ENCODE assay signal across 20 cellular contexts in the genomic region with DNA sequence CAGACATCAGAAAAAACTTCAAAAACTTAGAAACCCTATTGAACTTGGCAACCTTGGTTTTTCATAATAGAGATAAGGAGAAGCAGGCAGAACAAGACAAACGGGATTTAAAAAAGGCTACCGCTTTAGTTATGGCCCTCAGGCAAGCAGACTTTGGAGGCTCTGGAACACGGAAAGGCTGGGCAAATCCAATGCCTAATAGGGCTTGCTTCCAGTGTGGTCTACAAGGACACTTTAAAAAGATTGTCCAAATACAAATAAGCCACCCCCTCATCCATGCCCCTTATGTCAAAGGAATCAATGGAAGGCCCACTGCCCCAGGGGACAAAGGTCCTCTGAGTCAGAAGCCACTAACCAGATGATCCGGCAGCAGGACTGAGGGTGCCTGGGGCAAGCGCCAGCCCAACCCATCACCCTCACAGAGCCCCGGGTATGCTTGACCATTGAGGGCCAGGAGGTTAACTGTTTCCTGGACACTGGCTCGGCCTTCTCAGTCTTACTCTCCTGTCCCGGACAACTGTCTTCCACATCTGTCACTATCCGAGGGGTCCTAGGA.
DNase-seq lines count a peak whose midpoint lies in the region; ATAC-seq, FAIRE-seq and TF ChIP-seq lines count a peak whose summit lies in the region.
"Had no signal": no experiment of that assay in that cellular context is flagged by ENCODE, and none has a peak within 500 bp of the region (broad histone marks: within the 10 kb centered on the region; RNA-seq: fewer than 3 reads in every experiment).

No MANE protein-coding gene starts in this region.

- CTCF ChIA-PET in CD8-positive, alpha-beta T cell (lab: Charles Lee) = no interaction called here

- H3K36me3 ChIP-seq in BE2C (peaks cover 8% of the 10 kb centered on the region; the same call in 1 of the 2 replicates), pancreas (no peaks in the 10 kb centered on the region)
- no peaks in the 10 kb centered on the region for H3K36me3 ChIP-seq in CD8-positive, alpha-beta T cell (ENCODE audit: insufficient read depth, low read length)

- no peak overlapping the region for H3K4me3 ChIP-seq in BE2C (ENCODE audit: low read depth, low read length)
- H3K4me3 ChIP-seq in pancreas = no peak overlapping the region
- H3K4me3 ChIP-seq in CD8-positive, alpha-beta T cell (ENCODE audit: low read depth, low read length) = no peak overlapping the region
- H3K4me3 ChIP-seq: A549 had no signal

- H3K9me3 ChIP-seq in BE2C = no peaks in the 10 kb centered on the region
- H3K9me3 ChIP-seq in pancreas = no peaks in the 10 kb centered on the region
- H3K9me3 ChIP-seq in CD8-positive, alpha-beta T cell (ENCODE audit: low read length) = no peaks in the 10 kb centered on the region
- H3K9me3 ChIP-seq: A549 had no signal

- intact Hi-C loops in pancreas (cut with DNase I) = no loop called here
- intact Hi-C loops in posterior cingulate gyrus (cut with DNase I) = no loop called here
- intact Hi-C loops in CD8-positive, alpha-beta T cell (cut with DNase I, micrococcal nuclease) = no loop called here

- no peak for TF ChIP-seq CTCF in BE2C (IDR thresholded peaks at IDR 0.05; ENCODE audit: low read depth, low read length)
- TF ChIP-seq CTCF in pancreas (IDR thresholded peaks at IDR 0.05) = no peak
- TF ChIP-seq CTCF in glutamatergic neuron (IDR thresholded peaks at IDR 0.05; ENCODE audit: partially characterized antibody, unreplicated experiment) = no peak
- TF ChIP-seq CTCF in CD8-positive, alpha-beta T cell (IDR thresholded peaks at IDR 0.05) = no peak

- H3K27ac Mint-ChIP-seq in glutamatergic neuron (ENCODE audit: unreplicated experiment) = no peak overlapping the region
- H3K27ac Mint-ChIP-seq in CD8-positive, alpha-beta T cell = no peak overlapping the region
- H3K27ac Mint-ChIP-seq: CD14-positive monocyte had no signal

- H3K27me3 ChIP-seq in BE2C = no peaks in the 10 kb centered on the region
- no peaks in the 10 kb centered on the region for H3K27me3 ChIP-seq in pancreas
- H3K27me3 ChIP-seq in CD8-positive, alpha-beta T cell (ENCODE audit: insufficient read depth, low read length) = no peaks in the 10 kb centered on the region

- H3K27me3 Mint-ChIP-seq in activated T-cell treated with anti-CD3 and anti-CD28 coated beads, Interleukin-2, amount 50 U/mL, for 4 hours (ENCODE audit: low read depth) = peaks cover 3% of the 10 kb centered on the region
- H3K27me3 Mint-ChIP-seq in glutamatergic neuron (ENCODE audit: unreplicated experiment) = no peaks in the 10 kb centered on the region
- no peaks in the 10 kb centered on the region for H3K27me3 Mint-ChIP-seq in CD8-positive, alpha-beta T cell (ENCODE audit: low read depth)

- H3K9me3 Mint-ChIP-seq in activated T-cell treated with anti-CD3 and anti-CD28 coated beads, Interleukin-2, amount 50 U/mL, for 4 hours = no peaks in the 10 kb centered on the region
- H3K9me3 Mint-ChIP-seq in glutamatergic neuron (ENCODE audit: unreplicated experiment) = peaks cover 5% of the 10 kb centered on the region
- no peaks in the 10 kb centered on the region for H3K9me3 Mint-ChIP-seq in CD8-positive, alpha-beta T cell

- POLR2A ChIA-PET in CD8-positive, alpha-beta T cell (lab: Charles Lee) = no interaction called here

- 21 to 25% methylated on average over 9 of the region's 9 CpGs for WGBS in pancreas, 2 donors

- FAIRE-seq in pancreas (lab: Jason Lieb, UNC) = no peak
- FAIRE-seq: A549 had no signal

- DNase-seq in BE2C = peak; percentile 26
- DNase-seq in M059J (ENCODE audit: low read depth) = peak; percentile 47
- DNase-seq in ecto neural progenitor cell (ENCODE audit: low spot score) = peak; percentile 53
- DNase-seq in pancreas = peak; percentile 59 to 82 (median 73)
- no peak for DNase-seq in posterior cingulate gyrus
- no peak for DNase-seq in activated T-cell treated with anti-CD3 and anti-CD28 coated beads, Interleukin-2, amount 50 U/mL, for 4 hours
- no peak for DNase-seq in glutamatergic neuron
- DNase-seq in CD8-positive, alpha-beta T cell = no peak
- DNase-seq: DMS79; HCEC 1CT; NCI-H1436 treated with DMSO at 0.1 percent for 48 hours; NCI-H2029 treated with DMSO at 0.1 percent for 48 hours; NCI-H2171 treated with DMSO at 0.1 percent for 48 hours; NCI-H446 treated with DMSO at 0.1 percent for 48 hours; NK-92 treated with Interleukin-12 subunit alpha and Interleukin-12 subunit beta, amount 100 ng/mL, for 24 hours; OCI-M1 had no signal

- H3K4me1 ChIP-seq in BE2C (peaks cover 42% of the 10 kb centered on the region), pancreas (peaks cover 23 to 34% (median 31%) of the 10 kb centered on the region in 3 donors)
- no peaks in the 10 kb centered on the region for H3K4me1 ChIP-seq in CD8-positive, alpha-beta T cell (ENCODE audit: insufficient read depth, low read length)

- ATAC-seq in pancreas = peak; percentile 97 to 100 (median 98)
- no peak for ATAC-seq in activated T-cell treated with anti-CD3 and anti-CD28 coated beads, Interleukin-2, amount 50 U/mL, for 4 hours
- no peak for ATAC-seq in CD8-positive, alpha-beta T cell
- ATAC-seq: A549, SK-N-SH treated with all-trans-retinoic acid at 6 μM for 48 hours had no signal

- no peaks in the 10 kb centered on the region for H3K36me3 Mint-ChIP-seq in activated T-cell treated with anti-CD3 and anti-CD28 coated beads, Interleukin-2, amount 50 U/mL, for 4 hours (ENCODE audit: insufficient read depth)
- no peaks in the 10 kb centered on the region for H3K36me3 Mint-ChIP-seq in glutamatergic neuron (ENCODE audit: unreplicated experiment)
- H3K36me3 Mint-ChIP-seq in CD8-positive, alpha-beta T cell = no peaks in the 10 kb centered on the region
- H3K36me3 Mint-ChIP-seq: CD14-positive monocyte had no signal

- H3K4me1 Mint-ChIP-seq in activated T-cell treated with anti-CD3 and anti-CD28 coated beads, Interleukin-2, amount 50 U/mL, for 4 hours (ENCODE audit: low read depth) = no peaks in the 10 kb centered on the region
- peaks cover 16% of the 10 kb centered on the region for H3K4me1 Mint-ChIP-seq in glutamatergic neuron (ENCODE audit: low read depth, unreplicated experiment)
- H3K4me1 Mint-ChIP-seq in CD8-positive, alpha-beta T cell (ENCODE audit: low read depth) = no peaks in the 10 kb centered on the region
- H3K4me1 Mint-ChIP-seq: CD14-positive monocyte had no signal

- peak overlapping the region; percentile 27 to 74 (median 54) for H3K27ac ChIP-seq in pancreas
- no peak overlapping the region for H3K27ac ChIP-seq in CD8-positive, alpha-beta T cell (ENCODE audit: low read depth, low read length)
- H3K27ac ChIP-seq: A549, HL-60 had no signal

- no peak overlapping the region for H3K4me3 Mint-ChIP-seq in activated T-cell treated with anti-CD3 and anti-CD28 coated beads, Interleukin-2, amount 50 U/mL, for 4 hours
- no peak overlapping the region for H3K4me3 Mint-ChIP-seq in glutamatergic neuron (ENCODE audit: unreplicated experiment)
- H3K4me3 Mint-ChIP-seq in CD8-positive, alpha-beta T cell = no peak overlapping the region
- H3K4me3 Mint-ChIP-seq: CD14-positive monocyte had no signal

Comparison
In these comparisons a context has a peak if more than half of its experiments do, and no peak if none do; other contexts are left out.
1. DNase-seq: peak in BE2C (single experiment), M059J (single experiment), ecto neural progenitor cell (single experiment) and pancreas (6 of 6); none in posterior cingulate gyrus (0 of 10), activated T-cell treated with anti-CD3 and anti-CD28 coated beads, Interleukin-2, amount 50 U/mL, for 4 hours (single experiment), glutamatergic neuron (single experiment) and CD8-positive, alpha-beta T cell (0 of 7).
2. ATAC-seq: peak in pancreas (4 of 4); none in activated T-cell treated with anti-CD3 and anti-CD28 coated beads, Interleukin-2, amount 50 U/mL, for 4 hours (0 of 2) and CD8-positive, alpha-beta T cell (single experiment).